In the genomic region with DNA sequence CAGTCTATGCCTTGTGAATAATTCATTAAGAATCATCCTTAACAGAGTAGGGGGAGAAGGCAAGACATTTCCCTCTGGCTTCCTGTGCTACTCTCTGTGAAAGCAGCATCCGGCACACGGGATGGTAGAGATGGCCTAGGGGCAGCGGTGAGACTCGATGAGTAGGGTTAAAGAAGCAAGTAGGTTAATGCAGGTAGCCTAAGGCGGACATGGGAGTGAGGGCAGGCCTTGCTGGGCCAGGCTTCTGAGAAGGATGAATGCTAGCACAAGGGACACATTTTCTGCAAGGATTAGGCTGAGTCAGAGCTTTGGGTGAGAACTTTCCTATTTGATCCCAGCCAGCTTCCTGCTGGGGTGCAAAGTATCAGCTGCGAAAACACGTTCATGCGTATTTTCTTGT, we compare ENCODE assay signal across 19 cellular contexts.
"Had no signal": no experiment of that assay in that cellular context is flagged by ENCODE, and none has a peak within 500 bp of the region (broad histone marks: within the 10 kb centered on the region; RNA-seq: fewer than 3 reads in every experiment).

No MANE protein-coding gene starts in this region.

- H3K27me3 ChIP-seq: breast epithelium, foreskin keratinocyte, upper lobe of right lung had no signal

- H3K27me3 Mint-ChIP-seq: activated naive CD8-positive, alpha-beta T cell treated with anti-CD3 and anti-CD28 coated beads for 36 hours; memory B cell had no signal

- ATAC-seq: foreskin keratinocyte, left cardiac atrium, upper lobe of right lung had no signal

- H3K9me3 Mint-ChIP-seq: activated naive CD8-positive, alpha-beta T cell treated with anti-CD3 and anti-CD28 coated beads for 36 hours; memory B cell; nephron had no signal

- H3K9me3 ChIP-seq: breast epithelium, upper lobe of right lung had no signal

- DNase-seq: activated CD4-positive, alpha-beta T cell treated with anti-CD3 and anti-CD28 coated beads for 4 hours; activated CD4-positive, alpha-beta T cell treated with anti-CD3 and anti-CD28 coated beads, Interleukin-2, amount 50 U/mL, for 48 hours; activated CD4-positive, CD25-positive, alpha-beta regulatory T cell; activated naive CD4-positive, alpha-beta T cell treated with Interleukin-2 at 50 U/mL for 16 hours; activated naive CD8-positive, alpha-beta T cell treated with anti-CD3 and anti-CD28 coated beads for 36 hours; activated T-cell treated with anti-CD3 and anti-CD28 coated beads, Interleukin-2, amount 50 U/mL, for 48 hours; erythroblast; foreskin keratinocyte; left cardiac atrium; retina; stimulated activated CD4-positive, alpha-beta T cell treated with anti-CD3 and anti-CD28 coated beads, Interleukin-2, amount 100 ng/mL, for 48 hours; stimulated activated CD8-positive, alpha-beta memory T cell treated with anti-CD3 and anti-CD28 coated beads, Interleukin-4, amount 100 ng/mL, for 48 hours; stimulated activated naive CD4-positive, alpha-beta T cell; T-helper 1 cell; upper lobe of right lung had no signal

- H3K36me3 ChIP-seq: breast epithelium, upper lobe of right lung had no signal

- H3K27ac Mint-ChIP-seq: activated naive CD8-positive, alpha-beta T cell treated with anti-CD3 and anti-CD28 coated beads for 36 hours; memory B cell; nephron had no signal

- H3K4me3 Mint-ChIP-seq: activated naive CD8-positive, alpha-beta T cell treated with anti-CD3 and anti-CD28 coated beads for 36 hours; memory B cell; nephron had no signal

- H3K36me3 Mint-ChIP-seq: activated naive CD8-positive, alpha-beta T cell treated with anti-CD3 and anti-CD28 coated beads for 36 hours; memory B cell had no signal

- H3K4me1 ChIP-seq: breast epithelium, foreskin keratinocyte, upper lobe of right lung had no signal

- H3K4me1 Mint-ChIP-seq: activated naive CD8-positive, alpha-beta T cell treated with anti-CD3 and anti-CD28 coated beads for 36 hours; memory B cell; nephron had no signal

- H3K4me3 ChIP-seq: breast epithelium, coronary artery, upper lobe of right lung had no signal

- H3K27ac ChIP-seq: breast epithelium, coronary artery, foreskin keratinocyte, upper lobe of right lung had no signal
